ENCODE assay signal across 1 cellular context in genomic region chr9:133030317-133031129, GRCh38.
A peak's percentile ranks its signal among the peaks of the same experiment; 100 is the strongest.
TF ChIP-seq lines count a peak whose summit lies in the region.

A gene with protein sequence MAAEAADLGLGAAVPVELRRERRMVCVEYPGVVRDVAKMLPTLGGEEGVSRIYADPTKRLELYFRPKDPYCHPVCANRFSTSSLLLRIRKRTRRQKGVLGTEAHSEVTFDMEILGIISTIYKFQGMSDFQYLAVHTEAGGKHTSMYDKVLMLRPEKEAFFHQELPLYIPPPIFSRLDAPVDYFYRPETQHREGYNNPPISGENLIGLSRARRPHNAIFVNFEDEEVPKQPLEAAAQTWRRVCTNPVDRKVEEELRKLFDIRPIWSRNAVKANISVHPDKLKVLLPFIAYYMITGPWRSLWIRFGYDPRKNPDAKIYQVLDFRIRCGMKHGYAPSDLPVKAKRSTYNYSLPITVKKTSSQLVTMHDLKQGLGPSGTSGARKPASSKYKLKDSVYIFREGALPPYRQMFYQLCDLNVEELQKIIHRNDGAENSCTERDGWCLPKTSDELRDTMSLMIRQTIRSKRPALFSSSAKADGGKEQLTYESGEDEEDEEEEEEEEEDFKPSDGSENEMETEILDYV (plus strand): TSS chr9:133030997. CDS start chr9:133031012, 15 bp downstream.

TF ChIP-seq in HepG2, 621 proteins besides CTCF, POLR2A, EP300 and RAD21 (continued from another document and continues in another):
- TF ChIP-seq, protein P1, sequence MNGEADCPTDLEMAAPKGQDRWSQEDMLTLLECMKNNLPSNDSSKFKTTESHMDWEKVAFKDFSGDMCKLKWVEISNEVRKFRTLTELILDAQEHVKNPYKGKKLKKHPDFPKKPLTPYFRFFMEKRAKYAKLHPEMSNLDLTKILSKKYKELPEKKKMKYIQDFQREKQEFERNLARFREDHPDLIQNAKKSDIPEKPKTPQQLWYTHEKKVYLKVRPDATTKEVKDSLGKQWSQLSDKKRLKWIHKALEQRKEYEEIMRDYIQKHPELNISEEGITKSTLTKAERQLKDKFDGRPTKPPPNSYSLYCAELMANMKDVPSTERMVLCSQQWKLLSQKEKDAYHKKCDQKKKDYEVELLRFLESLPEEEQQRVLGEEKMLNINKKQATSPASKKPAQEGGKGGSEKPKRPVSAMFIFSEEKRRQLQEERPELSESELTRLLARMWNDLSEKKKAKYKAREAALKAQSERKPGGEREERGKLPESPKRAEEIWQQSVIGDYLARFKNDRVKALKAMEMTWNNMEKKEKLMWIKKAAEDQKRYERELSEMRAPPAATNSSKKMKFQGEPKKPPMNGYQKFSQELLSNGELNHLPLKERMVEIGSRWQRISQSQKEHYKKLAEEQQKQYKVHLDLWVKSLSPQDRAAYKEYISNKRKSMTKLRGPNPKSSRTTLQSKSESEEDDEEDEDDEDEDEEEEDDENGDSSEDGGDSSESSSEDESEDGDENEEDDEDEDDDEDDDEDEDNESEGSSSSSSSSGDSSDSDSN (CRISPR knock-in tag; IDR thresholded peaks at IDR 0.05), result peak; percentile 61
- no peak for TF ChIP-seq EHMT2 (IDR thresholded peaks at IDR 0.05; ENCODE audit: borderline replicate concordance, low read depth, low read length)
- no peak for TF ChIP-seq SIX4 (CRISPR knock-in tag; IDR thresholded peaks at IDR 0.05)
- peak; percentile 76; the same call in 1 of the 2 replicates for TF ChIP-seq KDM2A (CRISPR knock-in tag; IDR thresholded peaks at IDR 0.05; ENCODE audit: borderline replicate concordance, low read depth)
- TF ChIP-seq ZNF430 (CRISPR knock-in tag; IDR thresholded peaks at IDR 0.05), result peak; percentile 65; the same call in 1 of the 2 replicates
- no peak for TF ChIP-seq ARHGAP35 (CRISPR knock-in tag; IDR thresholded peaks at IDR 0.05; ENCODE audit: borderline replicate concordance)
- TF ChIP-seq, protein P2, sequence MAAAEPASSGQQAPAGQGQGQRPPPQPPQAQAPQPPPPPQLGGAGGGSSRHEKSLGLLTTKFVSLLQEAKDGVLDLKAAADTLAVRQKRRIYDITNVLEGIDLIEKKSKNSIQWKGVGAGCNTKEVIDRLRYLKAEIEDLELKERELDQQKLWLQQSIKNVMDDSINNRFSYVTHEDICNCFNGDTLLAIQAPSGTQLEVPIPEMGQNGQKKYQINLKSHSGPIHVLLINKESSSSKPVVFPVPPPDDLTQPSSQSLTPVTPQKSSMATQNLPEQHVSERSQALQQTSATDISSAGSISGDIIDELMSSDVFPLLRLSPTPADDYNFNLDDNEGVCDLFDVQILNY (CRISPR knock-in tag; conservative IDR thresholded peaks at IDR 0.05), result peak; percentile 88; the same call in 1 of the 2 replicates
- TF ChIP-seq JDP2 (CRISPR knock-in tag; IDR thresholded peaks at IDR 0.05; ENCODE audit: borderline replicate concordance), result no peak
- TF ChIP-seq ZNF441 (CRISPR knock-in tag; IDR thresholded peaks at IDR 0.05; ENCODE audit: borderline replicate concordance), result no peak
- TF ChIP-seq, protein P3, sequence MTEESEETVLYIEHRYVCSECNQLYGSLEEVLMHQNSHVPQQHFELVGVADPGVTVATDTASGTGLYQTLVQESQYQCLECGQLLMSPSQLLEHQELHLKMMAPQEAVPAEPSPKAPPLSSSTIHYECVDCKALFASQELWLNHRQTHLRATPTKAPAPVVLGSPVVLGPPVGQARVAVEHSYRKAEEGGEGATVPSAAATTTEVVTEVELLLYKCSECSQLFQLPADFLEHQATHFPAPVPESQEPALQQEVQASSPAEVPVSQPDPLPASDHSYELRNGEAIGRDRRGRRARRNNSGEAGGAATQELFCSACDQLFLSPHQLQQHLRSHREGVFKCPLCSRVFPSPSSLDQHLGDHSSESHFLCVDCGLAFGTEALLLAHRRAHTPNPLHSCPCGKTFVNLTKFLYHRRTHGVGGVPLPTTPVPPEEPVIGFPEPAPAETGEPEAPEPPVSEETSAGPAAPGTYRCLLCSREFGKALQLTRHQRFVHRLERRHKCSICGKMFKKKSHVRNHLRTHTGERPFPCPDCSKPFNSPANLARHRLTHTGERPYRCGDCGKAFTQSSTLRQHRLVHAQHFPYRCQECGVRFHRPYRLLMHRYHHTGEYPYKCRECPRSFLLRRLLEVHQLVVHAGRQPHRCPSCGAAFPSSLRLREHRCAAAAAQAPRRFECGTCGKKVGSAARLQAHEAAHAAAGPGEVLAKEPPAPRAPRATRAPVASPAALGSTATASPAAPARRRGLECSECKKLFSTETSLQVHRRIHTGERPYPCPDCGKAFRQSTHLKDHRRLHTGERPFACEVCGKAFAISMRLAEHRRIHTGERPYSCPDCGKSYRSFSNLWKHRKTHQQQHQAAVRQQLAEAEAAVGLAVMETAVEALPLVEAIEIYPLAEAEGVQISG (CRISPR knock-in tag; IDR thresholded peaks at IDR 0.05), result peak; percentile 88
- TF ChIP-seq CREBL2 (CRISPR knock-in tag; IDR thresholded peaks at IDR 0.05; ENCODE audit: borderline replicate concordance), result peak; percentile 70; the same call in 1 of the 2 replicates
- TF ChIP-seq ZNF841 (CRISPR knock-in tag; IDR thresholded peaks at IDR 0.05; ENCODE audit: borderline replicate concordance), result no peak
- TF ChIP-seq, protein P4, sequence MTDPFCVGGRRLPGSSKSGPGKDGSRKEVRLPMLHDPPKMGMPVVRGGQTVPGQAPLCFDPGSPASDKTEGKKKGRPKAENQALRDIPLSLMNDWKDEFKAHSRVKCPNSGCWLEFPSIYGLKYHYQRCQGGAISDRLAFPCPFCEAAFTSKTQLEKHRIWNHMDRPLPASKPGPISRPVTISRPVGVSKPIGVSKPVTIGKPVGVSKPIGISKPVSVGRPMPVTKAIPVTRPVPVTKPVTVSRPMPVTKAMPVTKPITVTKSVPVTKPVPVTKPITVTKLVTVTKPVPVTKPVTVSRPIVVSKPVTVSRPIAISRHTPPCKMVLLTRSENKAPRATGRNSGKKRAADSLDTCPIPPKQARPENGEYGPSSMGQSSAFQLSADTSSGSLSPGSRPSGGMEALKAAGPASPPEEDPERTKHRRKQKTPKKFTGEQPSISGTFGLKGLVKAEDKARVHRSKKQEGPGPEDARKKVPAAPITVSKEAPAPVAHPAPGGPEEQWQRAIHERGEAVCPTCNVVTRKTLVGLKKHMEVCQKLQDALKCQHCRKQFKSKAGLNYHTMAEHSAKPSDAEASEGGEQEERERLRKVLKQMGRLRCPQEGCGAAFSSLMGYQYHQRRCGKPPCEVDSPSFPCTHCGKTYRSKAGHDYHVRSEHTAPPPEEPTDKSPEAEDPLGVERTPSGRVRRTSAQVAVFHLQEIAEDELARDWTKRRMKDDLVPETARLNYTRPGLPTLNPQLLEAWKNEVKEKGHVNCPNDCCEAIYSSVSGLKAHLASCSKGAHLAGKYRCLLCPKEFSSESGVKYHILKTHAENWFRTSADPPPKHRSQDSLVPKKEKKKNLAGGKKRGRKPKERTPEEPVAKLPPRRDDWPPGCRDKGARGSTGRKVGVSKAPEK (CRISPR knock-in tag; IDR thresholded peaks at IDR 0.05; ENCODE audit: borderline replicate concordance), result peak; percentile 39; the same call in 1 of the 2 replicates
- peak; percentile 50; the same call in 1 of the 2 replicates for TF ChIP-seq MYPOP (CRISPR knock-in tag; IDR thresholded peaks at IDR 0.05)
- TF ChIP-seq ATF7 (IDR thresholded peaks at IDR 0.05), result no peak
- no peak for TF ChIP-seq ATF7 (CRISPR knock-in tag; IDR thresholded peaks at IDR 0.05)
- no peak for TF ChIP-seq ZNF549 (CRISPR knock-in tag; IDR thresholded peaks at IDR 0.05)
- no peak for TF ChIP-seq EZH2 (conservative IDR thresholded peaks at IDR 0.05; ENCODE audit: low read depth, low read length)
- peak; percentile 81 for TF ChIP-seq SKI (IDR thresholded peaks at IDR 0.05; ENCODE audit: partially characterized antibody)
- peak; percentile 80; the same call in 1 of the 2 replicates for TF ChIP-seq ZNF33A (CRISPR knock-in tag; IDR thresholded peaks at IDR 0.05; ENCODE audit: borderline replicate concordance)
- peak; percentile 60; the same call in 1 of the 2 replicates for TF ChIP-seq DZIP1 (CRISPR knock-in tag; IDR thresholded peaks at IDR 0.05)
- TF ChIP-seq TFAP4 (IDR thresholded peaks at IDR 0.05; ENCODE audit: borderline replicate concordance, low read depth), result 0 out of 2 replicates have a peak, but pooled peaks have one; percentile 22
- no peak for TF ChIP-seq HNRNPK (IDR thresholded peaks at IDR 0.05; ENCODE audit: low read depth, low read length, poor library complexity, severe bottlenecking)
- TF ChIP-seq ZBTB8A (CRISPR knock-in tag; IDR thresholded peaks at IDR 0.05; ENCODE audit: borderline replicate concordance, low read depth), result no peak
- no peak; the same call in 1 of the 2 replicates for TF ChIP-seq ZNF280D (CRISPR knock-in tag; IDR thresholded peaks at IDR 0.05)
- TF ChIP-seq TARDBP (CRISPR knock-in tag; IDR thresholded peaks at IDR 0.05), result peak; percentile 82
- peak; percentile 85 for TF ChIP-seq ZNF670 (CRISPR knock-in tag; IDR thresholded peaks at IDR 0.05; ENCODE audit: borderline replicate concordance)
- TF ChIP-seq HOXA9 (CRISPR knock-in tag; IDR thresholded peaks at IDR 0.05; ENCODE audit: borderline replicate concordance), result no peak
- TF ChIP-seq ZFY (CRISPR knock-in tag; IDR thresholded peaks at IDR 0.05), result peak; percentile 88
- TF ChIP-seq FOXO1 (CRISPR knock-in tag; IDR thresholded peaks at IDR 0.05), result peak; percentile 32; the same call in 1 of the 2 replicates
- TF ChIP-seq ZNF567 (CRISPR knock-in tag; IDR thresholded peaks at IDR 0.05; ENCODE audit: borderline replicate concordance), result peak; percentile 28; the same call in 1 of the 2 replicates
